Comparison of ENCODE assay signal across 8 cellular contexts in the genomic region with DNA sequence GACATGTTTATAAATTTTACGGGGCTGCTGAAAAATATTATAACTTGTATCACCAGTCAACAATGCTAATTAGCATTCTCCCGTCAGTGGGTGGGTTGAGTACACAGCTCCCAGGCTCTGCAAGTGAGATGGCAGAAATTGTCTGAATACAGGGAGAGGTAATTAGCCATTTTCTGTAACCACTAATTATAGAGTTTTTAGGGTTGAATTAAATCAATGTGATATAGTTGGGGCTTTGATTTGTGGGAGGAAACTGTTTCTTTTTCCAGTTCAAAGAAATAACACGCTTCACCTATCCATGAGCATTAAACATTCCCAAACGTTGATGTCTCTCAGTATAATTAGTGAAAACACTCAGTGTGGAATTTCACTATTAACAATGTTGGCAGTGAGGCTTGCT. TPM values are rescaled to one million over a fixed set of nuclear protein-coding genes. Genes with fewer than 3 reads are reported as not detected.
DNase-seq lines count a peak whose midpoint lies in the region; ATAC-seq and TF ChIP-seq lines count a peak whose summit lies in the region.

No MANE protein-coding gene starts in this region.

- H3K36me3 Mint-ChIP-seq in T-helper 1 cell treated with Interleukin-12 subunit alpha and Interleukin-12 subunit beta and Interleukin-4 antibody, amounts not matched to agents 30 μg/mL and 1 μg/mL, for 36 hours (ENCODE audit: low read depth) = peaks cover 4% of the 10 kb centered on the region
- no peaks in the 10 kb centered on the region for H3K36me3 Mint-ChIP-seq in activated B cell treated with CpG ODN at 0.5 μM for 24 hours (ENCODE audit: low read depth)
- H3K36me3 Mint-ChIP-seq in stimulated activated naive B cell treated with anti-CD40 and anti-IgM and Interleukin-4, amounts not matched to agents 10 μg/mL and 1 μg/mL and 100 μg/mL, for 72 hours = peaks cover 6 to 11% of the 10 kb centered on the region in 2 donors

- ATAC-seq in activated B cell treated with CpG ODN at 0.5 μM for 24 hours (ENCODE audit: low read depth) = no peak
- ATAC-seq in stimulated activated naive B cell treated with anti-CD40 and anti-IgM and Interleukin-4, amounts not matched to agents 10 μg/mL and 1 μg/mL and 100 μg/mL, for 72 hours (replicated peaks) = no peak

- H3K4me3 Mint-ChIP-seq in T-helper 1 cell treated with Interleukin-12 subunit alpha and Interleukin-12 subunit beta and Interleukin-4 antibody, amounts not matched to agents 30 μg/mL and 1 μg/mL, for 36 hours = peak overlapping the region; percentile 80
- peak overlapping the region; percentile 80 for H3K4me3 Mint-ChIP-seq in activated B cell treated with CpG ODN at 0.5 μM for 24 hours
- peak overlapping the region; percentile 67 to 81 for H3K4me3 Mint-ChIP-seq in stimulated activated naive B cell treated with anti-CD40 and anti-IgM and Interleukin-4, amounts not matched to agents 10 μg/mL and 1 μg/mL and 100 μg/mL, for 72 hours

- H3K27ac Mint-ChIP-seq in T-helper 1 cell treated with Interleukin-12 subunit alpha and Interleukin-12 subunit beta and Interleukin-4 antibody, amounts not matched to agents 30 μg/mL and 1 μg/mL, for 36 hours = peak overlapping the region; percentile 43
- no peak overlapping the region for H3K27ac Mint-ChIP-seq in activated B cell treated with CpG ODN at 0.5 μM for 24 hours
- no peak overlapping the region for H3K27ac Mint-ChIP-seq in stimulated activated naive B cell treated with anti-CD40 and anti-IgM and Interleukin-4, amounts not matched to agents 10 μg/mL and 1 μg/mL and 100 μg/mL, for 72 hours

- TF ChIP-seq CTCF in activated B cell treated with CpG ODN at 0.5 μM for 24 hours (IDR thresholded peaks at IDR 0.05) = no peak

- H3K4me3 ChIP-seq in iPS-11a (ENCODE audit: low read depth, low read length) = peak overlapping the region; percentile 63

- intact Hi-C loops in activated B cell treated with CpG ODN at 0.5 μM for 24 hours (cut with micrococcal nuclease) = no loop called here

- CTCF ChIA-PET in activated B cell treated with CpG ODN at 0.5 μM for 24 hours (lab: Charles Lee) = no interaction called here

- DNase-seq in T-helper 1 cell (no peak), activated B cell treated with CpG ODN at 0.5 μM for 24 hours (no peak), occipital lobe (lab: John Stamatoyannopoulos, UW) (no peak), NCI-H187 treated with DMSO at 0.1 percent for 48 hours (lab: John Stamatoyannopoulos, UW) (no peak), NCI-H2171 treated with DMSO at 0.1 percent for 48 hours (lab: John Stamatoyannopoulos, UW) (no peak)
- DNase-seq in stimulated activated naive B cell treated with anti-CD40 and anti-IgM and Interleukin-4, amounts not matched to agents 10 μg/mL and 1 μg/mL and 100 μg/mL, for 72 hours = no peak

- POLR2A ChIA-PET in activated B cell treated with CpG ODN at 0.5 μM for 24 hours (lab: Charles Lee) = no interaction called here

- H3K4me1 Mint-ChIP-seq in T-helper 1 cell treated with Interleukin-12 subunit alpha and Interleukin-12 subunit beta and Interleukin-4 antibody, amounts not matched to agents 30 μg/mL and 1 μg/mL, for 36 hours (ENCODE audit: low read depth) = peaks cover 12% of the 10 kb centered on the region
- peaks cover 12% of the 10 kb centered on the region for H3K4me1 Mint-ChIP-seq in activated B cell treated with CpG ODN at 0.5 μM for 24 hours
- peaks cover 5 to 9% of the 10 kb centered on the region in 2 donors for H3K4me1 Mint-ChIP-seq in stimulated activated naive B cell treated with anti-CD40 and anti-IgM and Interleukin-4, amounts not matched to agents 10 μg/mL and 1 μg/mL and 100 μg/mL, for 72 hours

- peaks cover 15% of the 10 kb centered on the region for H3K9me3 Mint-ChIP-seq in T-helper 1 cell treated with Interleukin-12 subunit alpha and Interleukin-12 subunit beta and Interleukin-4 antibody, amounts not matched to agents 30 μg/mL and 1 μg/mL, for 36 hours
- no peaks in the 10 kb centered on the region for H3K9me3 Mint-ChIP-seq in activated B cell treated with CpG ODN at 0.5 μM for 24 hours
- peaks cover 10 to 13% of the 10 kb centered on the region in 2 donors for H3K9me3 Mint-ChIP-seq in stimulated activated naive B cell treated with anti-CD40 and anti-IgM and Interleukin-4, amounts not matched to agents 10 μg/mL and 1 μg/mL and 100 μg/mL, for 72 hours

- H3K27me3 Mint-ChIP-seq in T-helper 1 cell treated with Interleukin-12 subunit alpha and Interleukin-12 subunit beta and Interleukin-4 antibody, amounts not matched to agents 30 μg/mL and 1 μg/mL, for 36 hours (ENCODE audit: low read depth) = peaks cover 29% of the 10 kb centered on the region
- peaks cover 25% of the 10 kb centered on the region for H3K27me3 Mint-ChIP-seq in activated B cell treated with CpG ODN at 0.5 μM for 24 hours
- H3K27me3 Mint-ChIP-seq in stimulated activated naive B cell treated with anti-CD40 and anti-IgM and Interleukin-4, amounts not matched to agents 10 μg/mL and 1 μg/mL and 100 μg/mL, for 72 hours = peaks cover 20 to 24% of the 10 kb centered on the region in 2 donors

RNA-seq across cellular contexts. Expression of gene VANGL1, which starts 1.4 kb away (rescaled TPM):
- total RNA-seq in activated B cell treated with CpG ODN at 0.5 μM for 24 hours = 0.46 and 1.2 TPM in 2 replicates
- total RNA-seq in occipital lobe = 3.6 TPM
